11 cellular contexts compared by ENCODE assay signal in genomic region chr14:73014105-73014504, GRCh38. TPM values are rescaled to one million over a fixed set of nuclear protein-coding genes. Genes with fewer than 3 reads are reported as not detected.
DNase-seq lines count a peak whose midpoint lies in the region; ATAC-seq, FAIRE-seq and TF ChIP-seq lines count a peak whose summit lies in the region.
"Had no signal": no experiment of that assay in that cellular context is flagged by ENCODE, and none has a peak within 500 bp of the region (broad histone marks: within the 10 kb centered on the region; RNA-seq: fewer than 3 reads in every experiment).

No MANE protein-coding gene starts in this region.

- peak; percentile 86 to 91 for ATAC-seq in activated naive CD4-positive, alpha-beta T cell treated with anti-CD3 and anti-CD28 coated beads, Interleukin-2, amount 50 U/mL, for 72 hours
- ATAC-seq in HG03097 (IDR thresholded peaks at IDR 0.05; ENCODE audit: low FRiP score, unreplicated experiment) (peak; percentile 62), K562 (no peak; the same call in 2 of the 3 replicates), HG02973 (IDR thresholded peaks at IDR 0.05; ENCODE audit: unreplicated experiment) (no peak)

- TF ChIP-seq POLR2A in K562 (conservative IDR thresholded peaks at IDR 0.05) (no peak), tibial nerve (IDR thresholded peaks at IDR 0.05) (no peak)

- no peaks in the 10 kb centered on the region for H3K9me3 ChIP-seq in K562 (replicated peaks; ENCODE audit: control insufficient read depth, insufficient read depth, low read depth, low read length)
- no peaks in the 10 kb centered on the region for H3K9me3 ChIP-seq in tibial nerve

- H3K9me3 Mint-ChIP-seq in activated naive CD4-positive, alpha-beta T cell treated with anti-CD3 and anti-CD28 coated beads, Interleukin-2, amount 50 U/mL, for 72 hours: no peaks in the 10 kb centered on the region
- H3K9me3 Mint-ChIP-seq: nephron had no signal

- peaks cover 9 to 23% of the 10 kb centered on the region in 2 donors for H3K36me3 Mint-ChIP-seq in activated naive CD4-positive, alpha-beta T cell treated with anti-CD3 and anti-CD28 coated beads, Interleukin-2, amount 50 U/mL, for 72 hours

- H3K27ac ChIP-seq in K562 (ENCODE audit: extremely low read depth, low read depth, low read length) (no peak overlapping the region), tibial nerve (peak overlapping the region in 3 of 4 donors; percentile 47 to 82 (median 77))

- no peaks in the 10 kb centered on the region for H4K20me1 ChIP-seq in K562 (replicated peaks; ENCODE audit: control insufficient read depth, insufficient read depth, low read length)

- H3K4me1 ChIP-seq in K562 (replicated peaks in 1 of 2; ENCODE audit: control insufficient read depth in 2 of 2, insufficient read depth in 2 of 2, low read length in 2 of 2): 0 out of 5 replicates have a peak, but pooled peaks cover 0 to 5% of the 10 kb centered on the region in 2 experiments
- peaks cover 0 to 50% (median 11%) of the 10 kb centered on the region in 4 donors for H3K4me1 ChIP-seq in tibial nerve

- no peak overlapping the region for H3K9ac ChIP-seq in K562 (ENCODE audit: insufficient read depth in 1 of 2, low read depth in 2 of 2, low read length in 2 of 2)

- WGBS in K562 (ENCODE audit: insufficient coverage, low coverage, missing lambda C conversion rate): 15% methylated on average over 2 of the region's 2 CpGs
- WGBS in tibial nerve, 2 donors: 43 to 59% methylated on average over 2 of the region's 2 CpGs

- H3K27ac Mint-ChIP-seq in activated naive CD4-positive, alpha-beta T cell treated with anti-CD3 and anti-CD28 coated beads, Interleukin-2, amount 50 U/mL, for 72 hours: peak overlapping the region in 1 of 2 donors; percentile 33
- H3K27ac Mint-ChIP-seq: nephron had no signal

- no peak for TF ChIP-seq EP300 in K562 (IDR thresholded peaks at IDR 0.05; ENCODE audit: low read length)
- TF ChIP-seq EP300 in tibial nerve (IDR thresholded peaks at IDR 0.05): no peak

- H3K4me2 ChIP-seq in K562 (ENCODE audit: insufficient read depth, low read length): no peak overlapping the region

- POLR2A ChIA-PET in K562 (lab: Yijun Ruan, JAX): interaction anchor here (1.9 kb wide), 1 partner anchor 10 kb away, joined by 6 read pairs; no protein-coding TSS in a partner anchor

- no peak for DNase-seq in activated naive CD4-positive, alpha-beta T cell treated with anti-CD3 and anti-CD28 coated beads, Interleukin-2, amount 50 U/mL, for 72 hours (ENCODE audit: low spot score in 2 of 2)
- no peak for DNase-seq in activated naive CD4-positive, alpha-beta T cell treated with anti-CD3 and anti-CD28 coated beads, Interleukin-2, amount 50 U/mL, for 16 hours
- DNase-seq in K562 (ENCODE audit: extremely low read depth in 1 of 4, low spot score in 3 of 4): no peak
- no peak for DNase-seq in tibial nerve (ENCODE audit: low spot score in 2 of 2)
- no peak for DNase-seq in stimulated activated CD4-positive, alpha-beta T cell treated with anti-CD3 and anti-CD28 coated beads, Interleukin-2, amount 100 ng/mL, for 48 hours
- no peak for DNase-seq in NCI-H748 (lab: John Stamatoyannopoulos, UW; ENCODE audit: unreplicated experiment)
- DNase-seq: effector CD8-positive, alpha-beta T cell; NCI-H1417 treated with DMSO at 0.1 percent for 48 hours had no signal

- in situ Hi-C loops in K562 (cut with MboI): no loop called here

- H3K4me3 ChIP-seq in K562 (no peak overlapping the region), tibial nerve (no peak overlapping the region)

- H3K79me2 ChIP-seq in K562 (ENCODE audit: control insufficient read depth, insufficient read depth, low read length): no peaks in the 10 kb centered on the region

- H3K36me3 ChIP-seq in K562 (ENCODE audit: control insufficient read depth, insufficient read depth, low read length) (no peaks in the 10 kb centered on the region), tibial nerve (peaks cover 0 to 45% (median 0%) of the 10 kb centered on the region in 3 donors)

- no peak for TF ChIP-seq RAD21 in K562 (CRISPR knock-in tag; conservative IDR thresholded peaks at IDR 0.05 in 1 of 2, IDR thresholded peaks at IDR 0.05 in 1 of 2)

- BruUV-seq in K562 (replicated peaks; lab: Mats Ljungman, UMichigan): no TSS peak

- FAIRE-seq in K562 (lab: Jason Lieb, UNC): no peak

- TF ChIP-seq CTCF in K562 (IDR thresholded peaks at IDR 0.05 in 2 of 3, conservative IDR thresholded peaks at IDR 0.05 in 1 of 3; ENCODE audit: insufficient read depth in 2 of 3, low read depth in 1 of 3, low read length in 3 of 3) (no peak), tibial nerve (IDR thresholded peaks at IDR 0.05) (no peak)

- CTCF ChIA-PET in K562 (lab: Yijun Ruan, JAX; ENCODE audit: low intra/inter-chr PET ratio): no interaction called here

- H3K9me1 ChIP-seq in K562 (ENCODE audit: control insufficient read depth, insufficient read depth, low read length): no peaks in the 10 kb centered on the region

- H2AFZ ChIP-seq in K562 (ENCODE audit: low read depth, low read length): no peak overlapping the region

- intact Hi-C loops in K562 (cut with micrococcal nuclease): no loop called here

- H3K27me3 ChIP-seq in K562 (ENCODE audit: control insufficient read depth in 2 of 2, insufficient read depth in 2 of 2, low read length in 2 of 2): no peaks in the 10 kb centered on the region
- H3K27me3 ChIP-seq in tibial nerve: no peaks in the 10 kb centered on the region

TF ChIP-seq in K562, 482 proteins besides CTCF, POLR2A, EP300 and RAD21:
- 0 out of 2 replicates have a peak, but pooled peaks have one; percentile 33 for TF ChIP-seq FOSL1 (tag; conservative IDR thresholded peaks at IDR 0.05)
- TF ChIP-seq NFE2 (IDR thresholded peaks at IDR 0.05; ENCODE audit: low read depth): 0 out of 2 replicates have a peak, but pooled peaks have one; percentile 2
- TF ChIP-seq FOXO4 (CRISPR knock-in tag; IDR thresholded peaks at IDR 0.05): no peak
TF ChIP-seq in K562: peak in this region for 2.

RNA-seq across cellular contexts. Expression of gene ZFYVE1, which starts 12.8 kb away (rescaled TPM):
- 10 to 100 TPM; 13.9 to 23.1 TPM for total RNA-seq in activated naive CD4-positive, alpha-beta T cell treated with anti-CD3 and anti-CD28 coated beads, Interleukin-2, amount 50 U/mL, for 72 hours
- total RNA-seq in K562 (2011; cell fraction: chromatin; rRNA removed; ENCODE audit: low replicate concordance): 19.9 and 31.7 TPM in 2 replicates
- total RNA-seq in K562 (2011; cell fraction: nucleolus; rRNA removed): 14.6 and 14.8 TPM in 2 replicates
- total RNA-seq in K562 (2011; cell fraction: nucleoplasm; rRNA removed): 15.0 and 15.2 TPM in 2 replicates
- total RNA-seq in K562 (2014; rRNA removed) (2.4 and 5.5 TPM in 2 replicates), K562 (2014; rRNA removed; fragmentation: Illumina TruSeq; extraction: Trizol) (2.8 and 3.0 TPM in 2 replicates), K562 (2015; rRNA removed; fragmentation: Illumina TruSeq; extraction: Trizol) (2.4 and 2.5 TPM in 2 replicates), K562 (2021) (3.2 and 4.9 TPM in 2 replicates), tibial nerve (10 to 100 TPM; 16.5 to 30.3 (median 23.0) TPM)
- polyA plus RNA-seq in K562 (2011; rRNA removed) (4.4 and 5.0 TPM in 2 replicates), K562 (2014; fragmentation: Illumina TruSeq; extraction: Trizol) (3.1 and 3.4 TPM in 2 replicates), K562 (2014; fragmentation: Nextera tagmentation; extraction: Ambion mirVana) (1 to 10 TPM in 1 of 2 experiments, under 1 TPM in 1; 0.62 to 1.1 TPM), K562 (2014; rRNA removed) (3.9 and 4.4 TPM in 2 replicates)
- polyA plus RNA-seq in K562 (2011; cell fraction: cytosol; rRNA removed): 4.5 and 4.7 TPM in 2 replicates
- polyA plus RNA-seq in K562 (2011; cell fraction: nucleus; rRNA removed): 8.8 and 9.1 TPM in 2 replicates
- 5.6 and 9.8 TPM in 2 replicates for polyA plus RNA-seq in K562 (2012)
- polyA minus RNA-seq in K562 (2011; rRNA and poly(A)+ RNA removed): 7.8 and 9.5 TPM in 2 replicates
- polyA minus RNA-seq in K562 (2011; cell fraction: cytosol; rRNA and poly(A)+ RNA removed): 3.7 and 3.8 TPM in 2 replicates
- 4.0 and 6.1 TPM in 2 replicates for polyA minus RNA-seq in K562 (2011; cell fraction: nucleus; rRNA and poly(A)+ RNA removed)

RNA-seq across cellular contexts. Expression of gene RBM25, which starts 44.2 kb away (rescaled TPM):
- 100 to 1,000 TPM in 1 of 2 donors, 10 to 100 TPM in 1; 86.4 to 100 TPM for total RNA-seq in activated naive CD4-positive, alpha-beta T cell treated with anti-CD3 and anti-CD28 coated beads, Interleukin-2, amount 50 U/mL, for 72 hours
- total RNA-seq in K562 (2011; cell fraction: chromatin; rRNA removed; ENCODE audit: low replicate concordance): 66.1 and 166 TPM in 2 replicates
- 34.0 and 41.3 TPM in 2 replicates for total RNA-seq in K562 (2011; cell fraction: nucleolus; rRNA removed)
- total RNA-seq in K562 (2011; cell fraction: nucleoplasm; rRNA removed): 62.3 and 130 TPM in 2 replicates
- total RNA-seq in K562 (2014; rRNA removed): 32.2 and 34.6 TPM in 2 replicates
- total RNA-seq in K562 (2014; rRNA removed; fragmentation: Illumina TruSeq; extraction: Trizol): 48.1 and 55.6 TPM in 2 replicates
- 59.8 and 64.4 TPM in 2 replicates for total RNA-seq in K562 (2015; rRNA removed; fragmentation: Illumina TruSeq; extraction: Trizol)
- 47.3 and 51.4 TPM in 2 replicates for total RNA-seq in K562 (2021)
- polyA plus RNA-seq in K562 (2011; rRNA removed): 28.8 and 38.1 TPM in 2 replicates
- 5.9 and 7.6 TPM in 2 replicates for polyA plus RNA-seq in K562 (2011; cell fraction: cytosol; rRNA removed)
- polyA plus RNA-seq in K562 (2011; cell fraction: nucleus; rRNA removed): 118 and 157 TPM in 2 replicates
- 40.3 and 41.6 TPM in 2 replicates for polyA plus RNA-seq in K562 (2012)
- polyA plus RNA-seq in K562 (2014; fragmentation: Illumina TruSeq; extraction: Trizol): 64.4 and 80.1 TPM in 2 replicates
- polyA plus RNA-seq in K562 (2014; fragmentation: Nextera tagmentation; extraction: Ambion mirVana): 10 to 100 TPM; 28.6 to 36.7 TPM
- polyA plus RNA-seq in K562 (2014; rRNA removed): 46.2 and 58.8 TPM in 2 replicates
- 32.7 and 44.1 TPM in 2 replicates for polyA minus RNA-seq in K562 (2011; rRNA and poly(A)+ RNA removed)
- 15.0 and 20.6 TPM in 2 replicates for polyA minus RNA-seq in K562 (2011; cell fraction: cytosol; rRNA and poly(A)+ RNA removed)
- 58.8 and 84.0 TPM in 2 replicates for polyA minus RNA-seq in K562 (2011; cell fraction: nucleus; rRNA and poly(A)+ RNA removed)
- 100 to 1,000 TPM in 2 of 4 donors, 10 to 100 TPM in 2; 87.4 to 120 (median 101) TPM for total RNA-seq in tibial nerve

Comparison
In these comparisons a context has a peak if more than half of its experiments do, and no peak if none do; other contexts are left out.
1. ATAC-seq: peak in activated naive CD4-positive, alpha-beta T cell treated with anti-CD3 and anti-CD28 coated beads, Interleukin-2, amount 50 U/mL, for 72 hours (2 of 2) and HG03097 (single experiment); none in K562 (single experiment) and HG02973 (single experiment).